22 cellular contexts compared by ENCODE assay signal in the genomic region with DNA sequence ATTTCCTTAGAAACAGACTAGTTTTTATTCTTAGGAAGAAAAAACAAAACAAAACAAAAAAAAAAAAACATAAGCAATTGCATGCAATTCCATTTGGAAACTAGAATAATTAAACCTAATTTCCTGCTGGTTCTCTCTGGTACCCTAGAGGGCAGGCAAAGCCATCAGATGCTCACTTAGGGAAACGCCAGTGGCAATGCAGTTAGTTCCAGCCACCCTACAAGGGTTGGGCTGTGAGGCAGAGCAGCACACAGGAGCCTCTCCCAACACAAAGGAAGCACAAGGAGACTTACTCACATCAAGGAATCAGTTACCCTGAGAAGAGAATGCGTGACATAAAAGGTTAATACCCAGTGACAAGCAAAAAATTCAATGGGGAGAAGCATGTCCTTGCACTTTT. TPM values are rescaled to one million over a fixed set of nuclear protein-coding genes. Genes with fewer than 3 reads are reported as not detected.
DNase-seq lines count a peak whose midpoint lies in the region; ATAC-seq and TF ChIP-seq lines count a peak whose summit lies in the region.
"Had no signal": no experiment of that assay in that cellular context is flagged by ENCODE, and none has a peak within 500 bp of the region (broad histone marks: within the 10 kb centered on the region; RNA-seq: fewer than 3 reads in every experiment).

No MANE protein-coding gene starts in this region.

- H3K4me3 Mint-ChIP-seq in effector memory CD8-positive, alpha-beta T cell = no peak overlapping the region
- H3K4me3 Mint-ChIP-seq: brain; stimulated activated naive CD8-positive, alpha-beta T cell treated with anti-CD3 and anti-CD28 coated beads, Interleukin-15, amount 100 ng/mL, for 72 hours; T-helper 1 cell treated with Interleukin-12 subunit alpha and Interleukin-12 subunit beta and Interleukin-4 antibody, amounts not matched to agents 30 μg/mL and 1 μg/mL, for 36 hours had no signal

- H3K27ac Mint-ChIP-seq in effector memory CD8-positive, alpha-beta T cell = no peak overlapping the region
- H3K27ac Mint-ChIP-seq: T-helper 1 cell treated with Interleukin-12 subunit alpha and Interleukin-12 subunit beta and Interleukin-4 antibody, amounts not matched to agents 30 μg/mL and 1 μg/mL, for 36 hours had no signal

- 64 to 79% (median 79%) methylated on average over 2 of the region's 2 CpGs for WGBS in psoas muscle, 3 donors

- H3K27ac ChIP-seq in psoas muscle = no peak overlapping the region
- H3K27ac ChIP-seq: HL-60, lower lobe of right lung, neutrophil, SJSA1, tibial artery had no signal

- H3K4me1 Mint-ChIP-seq in effector memory CD8-positive, alpha-beta T cell (ENCODE audit: low read depth in 2 of 2) = peaks cover 14 to 25% of the 10 kb centered on the region in 2 donors

- H3K36me3 ChIP-seq in H7 (replicated peaks; ENCODE audit: control insufficient read depth, insufficient read depth, low read length) (peaks cover 1% of the 10 kb centered on the region), psoas muscle (ENCODE audit: insufficient read depth in 1 of 2, low read depth in 1 of 2) (peaks cover 0 to 48% of the 10 kb centered on the region in 2 donors)

- no peaks in the 10 kb centered on the region for H3K27me3 Mint-ChIP-seq in effector memory CD8-positive, alpha-beta T cell
- H3K27me3 Mint-ChIP-seq: brain; stimulated activated naive CD8-positive, alpha-beta T cell treated with anti-CD3 and anti-CD28 coated beads, Interleukin-15, amount 100 ng/mL, for 72 hours had no signal

- peak; percentile 35 for DNase-seq in H7
- DNase-seq in foreskin melanocyte = peak; percentile 68
- DNase-seq in pons (ENCODE audit: low spot score) = peak; percentile 66
- no peak for DNase-seq in psoas muscle
- no peak for DNase-seq in effector memory CD8-positive, alpha-beta T cell
- DNase-seq: activated CD8-positive, alpha-beta memory T cell treated with anti-CD3 and anti-CD28 coated beads, Interleukin-2, amount 50 U/mL, for 4 hours; AML-193; IMR-90; lower lobe of right lung; NCI-H1105 treated with DMSO at 0.1 percent for 48 hours; NCI-H2081; NCI-H446 treated with DMSO at 0.1 percent for 48 hours; stimulated activated naive CD8-positive, alpha-beta T cell treated with anti-CD3 and anti-CD28 coated beads, Interleukin-15, amount 100 ng/mL, for 72 hours; tibial artery had no signal

- no peaks in the 10 kb centered on the region for H3K4me1 ChIP-seq in psoas muscle

- H3K4me3 ChIP-seq in H7 (ENCODE audit: insufficient read depth, low read depth, low read length) = no peak overlapping the region
- H3K4me3 ChIP-seq in psoas muscle = no peak overlapping the region
- H3K4me3 ChIP-seq: lower lobe of right lung, SJSA1, tibial artery had no signal

- H3K36me3 Mint-ChIP-seq in effector memory CD8-positive, alpha-beta T cell (ENCODE audit: insufficient read depth) = peaks cover 33% of the 10 kb centered on the region

- no peaks in the 10 kb centered on the region for H3K9me3 Mint-ChIP-seq in effector memory CD8-positive, alpha-beta T cell
- H3K9me3 Mint-ChIP-seq: brain; stimulated activated naive CD8-positive, alpha-beta T cell treated with anti-CD3 and anti-CD28 coated beads, Interleukin-15, amount 100 ng/mL, for 72 hours; T-helper 1 cell treated with Interleukin-12 subunit alpha and Interleukin-12 subunit beta and Interleukin-4 antibody, amounts not matched to agents 30 μg/mL and 1 μg/mL, for 36 hours had no signal

- ATAC-seq in SK-N-SH treated with all-trans-retinoic acid at 6 μM for 48 hours (peak; percentile 26; the same call in 2 of the 3 replicates), HG02588 (IDR thresholded peaks at IDR 0.05; ENCODE audit: unreplicated experiment) (no peak), psoas muscle (no peak)
- ATAC-seq in activated CD4-positive, CD25-positive, alpha-beta regulatory T cell treated with anti-CD3 and anti-CD28 coated beads, Interleukin-2, amount 50 U/mL, for 24 hours = no peak
- ATAC-seq in effector memory CD8-positive, alpha-beta T cell (replicated peaks) = no peak
- ATAC-seq: lower lobe of right lung; stimulated activated naive CD8-positive, alpha-beta T cell treated with anti-CD3 and anti-CD28 coated beads, Interleukin-15, amount 100 ng/mL, for 72 hours had no signal

- intact Hi-C loops in psoas muscle (cut with DNase I) = no loop called here

- H3K9me3 ChIP-seq in psoas muscle = no peaks in the 10 kb centered on the region
- H3K9me3 ChIP-seq: lower lobe of right lung, neutrophil, SJSA1, tibial artery had no signal

- TF ChIP-seq CTCF in psoas muscle (IDR thresholded peaks at IDR 0.05) = no peak

- H3K27me3 ChIP-seq in H7 (ENCODE audit: control insufficient read depth, insufficient read depth, low read length) = no peaks in the 10 kb centered on the region
- no peaks in the 10 kb centered on the region for H3K27me3 ChIP-seq in psoas muscle (ENCODE audit: insufficient read depth in 3 of 3, low read length in 2 of 3)
- H3K27me3 ChIP-seq: neutrophil, SJSA1, tibial artery had no signal

TF ChIP-seq in SK-N-SH treated with all-trans-retinoic acid at 6 μM for 48 hours, 23 proteins besides CTCF, POLR2A, EP300 and RAD21:
- TF ChIP-seq ISL1 (CRISPR knock-in tag; IDR thresholded peaks at IDR 0.05) (peak; percentile 15; the same call in 1 of the 2 replicates), RARB (CRISPR knock-in tag; IDR thresholded peaks at IDR 0.05) (no peak), SNAI2 (CRISPR knock-in tag; IDR thresholded peaks at IDR 0.05) (peak; percentile 51; the same call in 1 of the 2 replicates)
TF ChIP-seq in SK-N-SH treated with all-trans-retinoic acid at 6 μM for 48 hours: peak in this region for 2.

RNA-seq across cellular contexts. Expression of a gene that starts 28.8 kb away (rescaled TPM):
- total RNA-seq in H7 (2014; rRNA removed; shearing (Covaris generic)) = 9.0 and 13.6 TPM in 2 replicates
- total RNA-seq in psoas muscle = 10 to 100 TPM in 3 of 4 donors, 1 to 10 TPM in 1; 9.9 to 15.5 (median 14.5) TPM
- 10 to 100 TPM in 1 of 3 donors, 1 to 10 TPM in 2; 6.7 to 12.4 (median 9.7) TPM for polyA plus RNA-seq in psoas muscle

Comparison
In these comparisons a context has a peak if more than half of its experiments do, and no peak if none do; other contexts are left out.
1. DNase-seq: peak in H7 (single experiment), foreskin melanocyte (single experiment) and pons (single experiment); none in psoas muscle (0 of 2) and effector memory CD8-positive, alpha-beta T cell (0 of 3).